19 cellular contexts compared by ENCODE assay signal in genomic region chr16:56270828-56271227, GRCh38.
"Had no signal": no experiment of that assay in that cellular context is flagged by ENCODE, and none has a peak within 500 bp of the region (broad histone marks: within the 10 kb centered on the region; RNA-seq: fewer than 3 reads in every experiment).

No MANE protein-coding gene starts in this region.

- H3K4me1 ChIP-seq: psoas muscle, upper lobe of right lung had no signal

- H3K36me3 ChIP-seq: esophagus squamous epithelium, upper lobe of right lung had no signal

- H3K9me3 ChIP-seq: esophagus squamous epithelium, psoas muscle, testis, upper lobe of right lung had no signal

- H3K27ac ChIP-seq: hepatocyte, psoas muscle, upper lobe of right lung had no signal

- H3K27me3 ChIP-seq: hepatocyte, testis, upper lobe of right lung had no signal

- H3K4me3 ChIP-seq: esophagus squamous epithelium, hepatocyte, psoas muscle, testis, upper lobe of right lung had no signal

- ATAC-seq: activated CD8-positive, alpha-beta T cell treated with anti-CD3 and anti-CD28 coated beads, Interleukin-2, amount 10 ng/mL, durations not matched to agents 7 days and 5 days; activated naive CD8-positive, alpha-beta T cell treated with anti-CD3 and anti-CD28 coated beads, Interleukin-2, amount 50 U/mL, for 24 hours; effector memory CD8-positive, alpha-beta T cell had no signal

- DNase-seq: activated CD4-positive, alpha-beta T cell treated with anti-CD3 and anti-CD28 coated beads, Interleukin-2, amount 10 ng/mL, durations not matched to agents 7 days and 5 days; activated CD4-positive, CD25-positive, alpha-beta regulatory T cell; activated CD8-positive, alpha-beta T cell treated with anti-CD3 and anti-CD28 coated beads, Interleukin-2, amount 10 ng/mL, durations not matched to agents 7 days and 5 days; activated naive CD4-positive, alpha-beta T cell treated with anti-CD3 and anti-CD28 coated beads, Interleukin-2, amount 10 ng/mL, durations not matched to agents 7 days and 5 days; activated naive CD8-positive, alpha-beta T cell treated with anti-CD3 and anti-CD28 coated beads, Interleukin-2, amount 50 U/mL, for 24 hours; activated T-cell treated with anti-CD3 and anti-CD28 coated beads, Interleukin-2, amount 50 U/mL, for 24 hours; aorta; effector memory CD8-positive, alpha-beta T cell; esophagus squamous epithelium; midbrain; psoas muscle; SIG-M5; stimulated activated CD4-positive, alpha-beta T cell treated with anti-CD3 and anti-CD28 coated beads, Interleukin-1b, Interleukin-23, amount 100 ng/mL, for 48 hours; stimulated activated naive CD4-positive, alpha-beta T cell treated with Interleukin-2 at 50 U/mL for 16 hours; T-helper 1 cell; T-helper 9 cell; testis; upper lobe of right lung had no signal
